ENCODE assay signal across 9 cellular contexts in the genomic region with DNA sequence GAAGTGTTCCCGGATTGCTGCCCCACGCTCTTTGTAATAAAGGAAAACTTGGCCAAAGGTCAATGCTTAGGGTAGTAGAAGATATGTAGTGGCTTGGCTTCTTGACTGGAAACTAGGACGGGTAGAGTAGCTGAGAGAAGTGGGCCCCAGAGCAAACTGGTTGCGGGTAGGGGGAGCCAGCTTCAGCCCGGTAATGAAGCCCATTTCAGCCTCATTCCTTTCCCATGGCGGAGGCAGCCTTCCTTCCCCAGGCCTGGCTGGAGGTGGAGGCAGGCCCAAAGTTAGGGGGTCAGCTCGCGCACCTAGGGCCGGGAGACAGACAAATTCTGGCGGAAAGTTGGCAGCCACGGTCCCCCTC. TPM values are rescaled to one million over a fixed set of nuclear protein-coding genes. Genes with fewer than 3 reads are reported as not detected.
A peak's percentile ranks its signal among the peaks of the same experiment; 100 is the strongest.
DNase-seq lines count a peak whose midpoint lies in the region; ATAC-seq and TF ChIP-seq lines count a peak whose summit lies in the region.
"Had no signal": no experiment of that assay in that cellular context is flagged by ENCODE, and none has a peak within 500 bp of the region (broad histone marks: within the 10 kb centered on the region; RNA-seq: fewer than 3 reads in every experiment).

No MANE protein-coding gene starts in this region.

- H3K4me3 ChIP-seq in fibroblast of the aortic adventitia (ENCODE audit: low read depth, low read length) (peak overlapping the region; percentile 88), neuron (ENCODE audit: low read length) (peak overlapping the region; percentile 99)

- peaks cover 9% of the 10 kb centered on the region for H3K4me1 Mint-ChIP-seq in activated CD4-positive, alpha-beta T cell treated with anti-CD3 and anti-CD28 coated beads for 36 hours

- H3K27me3 Mint-ChIP-seq in activated CD4-positive, alpha-beta T cell treated with anti-CD3 and anti-CD28 coated beads for 36 hours, result peaks cover 17% of the 10 kb centered on the region

- peak overlapping the region; percentile 59 for H3K4me3 Mint-ChIP-seq in activated CD4-positive, alpha-beta T cell treated with anti-CD3 and anti-CD28 coated beads for 36 hours

- no peak for ATAC-seq in activated CD4-positive, alpha-beta T cell treated with anti-CD3 and anti-CD28 coated beads for 36 hours
- ATAC-seq in SK-N-SH treated with all-trans-retinoic acid at 6 μM for 48 hours (peak; percentile 43), GM18858 (IDR thresholded peaks at IDR 0.05; ENCODE audit: unreplicated experiment) (no peak), GM21367 (IDR thresholded peaks at IDR 0.05; ENCODE audit: unreplicated experiment) (no peak)

- CTCF ChIA-PET in activated CD4-positive, alpha-beta T cell treated with anti-CD3 and anti-CD28 coated beads for 36 hours (lab: Charles Lee), result interaction anchor here (0.8 to 1.6 kb wide), 4 partner anchors 12 to 173 kb away, joined by 3 read pairs; no protein-coding TSS in a partner anchor

- H3K9me3 ChIP-seq in neuron (ENCODE audit: low read length), result no peaks in the 10 kb centered on the region

- TF ChIP-seq CTCF in fibroblast of the aortic adventitia (IDR thresholded peaks at IDR 0.05; ENCODE audit: insufficient read depth, low read length), result peak; percentile 29

- H3K36me3 Mint-ChIP-seq in activated CD4-positive, alpha-beta T cell treated with anti-CD3 and anti-CD28 coated beads for 36 hours (ENCODE audit: low read depth), result peaks cover 8% of the 10 kb centered on the region

- no peaks in the 10 kb centered on the region for H3K9me3 Mint-ChIP-seq in activated CD4-positive, alpha-beta T cell treated with anti-CD3 and anti-CD28 coated beads for 36 hours (ENCODE audit: low read depth)

- intact Hi-C loops in activated CD4-positive, alpha-beta T cell treated with anti-CD3 and anti-CD28 coated beads for 36 hours (cut with DNase I, micrococcal nuclease), result no loop called here

- no peak for DNase-seq in activated CD4-positive, alpha-beta T cell treated with anti-CD3 and anti-CD28 coated beads for 36 hours
- DNase-seq in activated CD4-positive, alpha-beta T cell treated with anti-CD3 and anti-CD28 coated beads, Interleukin-2, amount 50 U/mL, for 48 hours, result no peak
- peak; percentile 87 for DNase-seq in fibroblast of the aortic adventitia (ENCODE audit: low read depth)
- no peak for DNase-seq in HT-29 (ENCODE audit: low spot score)
- DNase-seq: DND-41 had no signal

- H3K4me1 ChIP-seq in neuron (ENCODE audit: insufficient read depth, low read length), result peaks cover 14% of the 10 kb centered on the region

- no peak overlapping the region for H3K27ac Mint-ChIP-seq in activated CD4-positive, alpha-beta T cell treated with anti-CD3 and anti-CD28 coated beads for 36 hours

- POLR2A ChIA-PET in activated CD4-positive, alpha-beta T cell treated with anti-CD3 and anti-CD28 coated beads for 36 hours (lab: Charles Lee), result no interaction called here

- H3K27me3 ChIP-seq in neuron (ENCODE audit: insufficient read depth, low read length), result no peaks in the 10 kb centered on the region

- H3K36me3 ChIP-seq in neuron (ENCODE audit: insufficient read depth, low read length), result no peaks in the 10 kb centered on the region

- peak overlapping the region; percentile 93 for H2AFZ ChIP-seq in neuron (ENCODE audit: low read depth, low read length)

TF ChIP-seq in SK-N-SH treated with all-trans-retinoic acid at 6 μM for 48 hours, 23 proteins besides CTCF, POLR2A, EP300 and RAD21:
- TF ChIP-seq GLIS3 (CRISPR knock-in tag; IDR thresholded peaks at IDR 0.05) (no peak), ZNF8 (CRISPR knock-in tag; IDR thresholded peaks at IDR 0.05) (no peak), BACH2 (CRISPR knock-in tag; IDR thresholded peaks at IDR 0.05; ENCODE audit: borderline replicate concordance) (no peak), TCF4 (CRISPR knock-in tag; IDR thresholded peaks at IDR 0.05; ENCODE audit: borderline replicate concordance) (no peak), PPARA (CRISPR knock-in tag; IDR thresholded peaks at IDR 0.05; ENCODE audit: borderline replicate concordance) (no peak)
- TF ChIP-seq, protein P1, sequence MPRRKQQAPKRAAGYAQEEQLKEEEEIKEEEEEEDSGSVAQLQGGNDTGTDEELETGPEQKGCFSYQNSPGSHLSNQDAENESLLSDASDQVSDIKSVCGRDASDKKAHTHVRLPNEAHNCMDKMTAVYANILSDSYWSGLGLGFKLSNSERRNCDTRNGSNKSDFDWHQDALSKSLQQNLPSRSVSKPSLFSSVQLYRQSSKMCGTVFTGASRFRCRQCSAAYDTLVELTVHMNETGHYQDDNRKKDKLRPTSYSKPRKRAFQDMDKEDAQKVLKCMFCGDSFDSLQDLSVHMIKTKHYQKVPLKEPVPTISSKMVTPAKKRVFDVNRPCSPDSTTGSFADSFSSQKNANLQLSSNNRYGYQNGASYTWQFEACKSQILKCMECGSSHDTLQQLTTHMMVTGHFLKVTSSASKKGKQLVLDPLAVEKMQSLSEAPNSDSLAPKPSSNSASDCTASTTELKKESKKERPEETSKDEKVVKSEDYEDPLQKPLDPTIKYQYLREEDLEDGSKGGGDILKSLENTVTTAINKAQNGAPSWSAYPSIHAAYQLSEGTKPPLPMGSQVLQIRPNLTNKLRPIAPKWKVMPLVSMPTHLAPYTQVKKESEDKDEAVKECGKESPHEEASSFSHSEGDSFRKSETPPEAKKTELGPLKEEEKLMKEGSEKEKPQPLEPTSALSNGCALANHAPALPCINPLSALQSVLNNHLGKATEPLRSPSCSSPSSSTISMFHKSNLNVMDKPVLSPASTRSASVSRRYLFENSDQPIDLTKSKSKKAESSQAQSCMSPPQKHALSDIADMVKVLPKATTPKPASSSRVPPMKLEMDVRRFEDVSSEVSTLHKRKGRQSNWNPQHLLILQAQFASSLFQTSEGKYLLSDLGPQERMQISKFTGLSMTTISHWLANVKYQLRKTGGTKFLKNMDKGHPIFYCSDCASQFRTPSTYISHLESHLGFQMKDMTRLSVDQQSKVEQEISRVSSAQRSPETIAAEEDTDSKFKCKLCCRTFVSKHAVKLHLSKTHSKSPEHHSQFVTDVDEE (CRISPR knock-in tag; IDR thresholded peaks at IDR 0.05), result no peak
- TF ChIP-seq, protein P2, sequence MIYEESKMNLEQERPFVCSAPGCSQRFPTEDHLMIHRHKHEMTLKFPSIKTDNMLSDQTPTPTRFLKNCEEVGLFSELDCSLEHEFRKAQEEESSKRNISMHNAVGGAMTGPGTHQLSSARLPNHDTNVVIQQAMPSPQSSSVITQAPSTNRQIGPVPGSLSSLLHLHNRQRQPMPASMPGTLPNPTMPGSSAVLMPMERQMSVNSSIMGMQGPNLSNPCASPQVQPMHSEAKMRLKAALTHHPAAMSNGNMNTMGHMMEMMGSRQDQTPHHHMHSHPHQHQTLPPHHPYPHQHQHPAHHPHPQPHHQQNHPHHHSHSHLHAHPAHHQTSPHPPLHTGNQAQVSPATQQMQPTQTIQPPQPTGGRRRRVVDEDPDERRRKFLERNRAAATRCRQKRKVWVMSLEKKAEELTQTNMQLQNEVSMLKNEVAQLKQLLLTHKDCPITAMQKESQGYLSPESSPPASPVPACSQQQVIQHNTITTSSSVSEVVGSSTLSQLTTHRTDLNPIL (CRISPR knock-in tag; IDR thresholded peaks at IDR 0.05; ENCODE audit: low read depth), result no peak
- TF ChIP-seq, protein P3, sequence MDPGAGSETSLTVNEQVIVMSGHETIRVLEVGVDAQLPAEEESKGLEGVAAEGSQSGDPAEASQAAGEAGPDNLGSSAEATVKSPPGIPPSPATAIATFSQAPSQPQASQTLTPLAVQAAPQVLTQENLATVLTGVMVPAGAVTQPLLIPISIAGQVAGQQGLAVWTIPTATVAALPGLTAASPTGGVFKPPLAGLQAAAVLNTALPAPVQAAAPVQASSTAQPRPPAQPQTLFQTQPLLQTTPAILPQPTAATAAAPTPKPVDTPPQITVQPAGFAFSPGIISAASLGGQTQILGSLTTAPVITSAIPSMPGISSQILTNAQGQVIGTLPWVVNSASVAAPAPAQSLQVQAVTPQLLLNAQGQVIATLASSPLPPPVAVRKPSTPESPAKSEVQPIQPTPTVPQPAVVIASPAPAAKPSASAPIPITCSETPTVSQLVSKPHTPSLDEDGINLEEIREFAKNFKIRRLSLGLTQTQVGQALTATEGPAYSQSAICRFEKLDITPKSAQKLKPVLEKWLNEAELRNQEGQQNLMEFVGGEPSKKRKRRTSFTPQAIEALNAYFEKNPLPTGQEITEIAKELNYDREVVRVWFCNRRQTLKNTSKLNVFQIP (CRISPR knock-in tag; IDR thresholded peaks at IDR 0.05; ENCODE audit: borderline replicate concordance, low read depth), result no peak

RNA-seq across cellular contexts. Expression of a gene that starts 0.4 kb away (rescaled TPM):
- total RNA-seq in activated CD4-positive, alpha-beta T cell treated with anti-CD3 and anti-CD28 coated beads for 36 hours, result 1 to 10 TPM; 2.1 to 3.6 TPM
- 17.6 and 66.4 TPM in 2 replicates for total RNA-seq in fibroblast of the aortic adventitia (ENCODE audit: low replicate concordance)
- total RNA-seq in HT-29 (2014; rRNA removed; shearing (Covaris generic)), result not detected in 2 replicates
